Comparison of ENCODE assay signal across 8 cellular contexts in genomic region chr2:127068351-127068741, GRCh38. TPM values are rescaled to one million over a fixed set of nuclear protein-coding genes. Genes with fewer than 3 reads are reported as not detected.
A peak's percentile ranks its signal among the peaks of the same experiment; 100 is the strongest.
DNase-seq lines count a peak whose midpoint lies in the region; ATAC-seq and TF ChIP-seq lines count a peak whose summit lies in the region.
"Had no signal": no experiment of that assay in that cellular context is flagged by ENCODE, and none has a peak within 500 bp of the region (broad histone marks: within the 10 kb centered on the region; RNA-seq: fewer than 3 reads in every experiment).

No MANE protein-coding gene starts in this region.

- H3K4me1 Mint-ChIP-seq in CD8-positive, alpha-beta memory T cell: peaks cover 30 to 76% (median 33%) of the 10 kb centered on the region in 3 donors
- H3K4me1 Mint-ChIP-seq in effector memory CD8-positive, alpha-beta T cell (ENCODE audit: low read depth in 2 of 2): peaks cover 46% of the 10 kb centered on the region in 2 donors

- TF ChIP-seq CTCF in RWPE1 (conservative IDR thresholded peaks at IDR 0.05; ENCODE audit: low read depth) (peak; percentile 25), SK-N-SH (IDR thresholded peaks at IDR 0.05) (no peak), A673 (conservative IDR thresholded peaks at IDR 0.05; ENCODE audit: low read depth, low read length) (no peak), BE2C (IDR thresholded peaks at IDR 0.05; ENCODE audit: low read depth, low read length) (no peak)

- no peaks in the 10 kb centered on the region for H4K20me1 ChIP-seq in SK-N-SH (ENCODE audit: insufficient read depth)

- H3K27me3 Mint-ChIP-seq in CD8-positive, alpha-beta memory T cell: no peaks in the 10 kb centered on the region
- no peaks in the 10 kb centered on the region for H3K27me3 Mint-ChIP-seq in effector memory CD8-positive, alpha-beta T cell

- H3K36me3 ChIP-seq in CD8-positive, alpha-beta memory T cell (ENCODE audit: insufficient read depth, low read length): peaks cover 12% of the 10 kb centered on the region
- peaks cover 32 to 38% (median 37%) of the 10 kb centered on the region in 3 donors for H3K36me3 ChIP-seq in skeletal muscle tissue (ENCODE audit: control insufficient read depth in 3 of 3, insufficient read depth in 3 of 3, low read length in 3 of 3)
- peaks cover 0 to 8% of the 10 kb centered on the region in 2 experiments for H3K36me3 ChIP-seq in SK-N-SH (replicated peaks in 1 of 2; ENCODE audit: control insufficient read depth in 1 of 2, insufficient read depth in 2 of 2, low read length in 1 of 2)
- H3K36me3 ChIP-seq in A673 (ENCODE audit: insufficient read depth, low read length, poor library complexity, severe bottlenecking): no peaks in the 10 kb centered on the region
- H3K36me3 ChIP-seq in BE2C: peaks cover 3% of the 10 kb centered on the region; the same call in 1 of the 2 replicates

- CTCF ChIA-PET in CD8-positive, alpha-beta memory T cell (lab: Charles Lee): interaction anchor here (0.7 to 6.0 kb wide), 27 partner anchors 11 to 411 kb away, joined by 3 to 108 read pairs (median 4); partner anchors contain the start of gene BIN1
- CTCF ChIA-PET in RWPE1 (lab: Yijun Ruan, JAX) (interaction anchor here (0.8 to 1.6 kb wide), 7 partner anchors 11 to 411 kb away, joined by 3 to 5 read pairs (median 4); no protein-coding TSS in a partner anchor), SK-N-SH (lab: Yijun Ruan, JAX) (interaction anchor here (0.6 to 6.2 kb wide), 30 partner anchors 11 to 411 kb away, joined by 3 to 80 read pairs (median 4); partner anchors contain the start of gene BIN1), A673 (lab: Charles Lee) (interaction anchor here (0.5 to 1.0 kb wide), 5 partner anchors 28 to 507 kb away, joined by 3 to 15 read pairs (median 3); no protein-coding TSS in a partner anchor)

- H3K9ac ChIP-seq in skeletal muscle tissue (ENCODE audit: low read depth in 1 of 3, low read length in 3 of 3): peak overlapping the region; percentile 43 to 82 (median 69)
- H3K9ac ChIP-seq in SK-N-SH: no peak overlapping the region

- WGBS in SK-N-SH (ENCODE audit: low lambda C conversion rate): 97% methylated on average over 16 of the region's 20 CpGs

- H3K4me3 Mint-ChIP-seq in CD8-positive, alpha-beta memory T cell: no peak overlapping the region
- H3K4me3 Mint-ChIP-seq in effector memory CD8-positive, alpha-beta T cell: no peak overlapping the region

- peak; percentile 9 for ATAC-seq in effector memory CD8-positive, alpha-beta T cell (replicated peaks)

- H3K27ac Mint-ChIP-seq in CD8-positive, alpha-beta memory T cell: peak overlapping the region in 5 of 8 donors; percentile 24 to 85 (median 74)
- H3K27ac Mint-ChIP-seq in effector memory CD8-positive, alpha-beta T cell: peak overlapping the region; percentile 77 to 90

- H3K9me3 Mint-ChIP-seq in CD8-positive, alpha-beta memory T cell: no peaks in the 10 kb centered on the region
- no peaks in the 10 kb centered on the region for H3K9me3 Mint-ChIP-seq in effector memory CD8-positive, alpha-beta T cell

- no peaks in the 10 kb centered on the region for H3K27me3 ChIP-seq in CD8-positive, alpha-beta memory T cell (ENCODE audit: insufficient read depth, low read length, poor library complexity, severe bottlenecking)
- no peaks in the 10 kb centered on the region for H3K27me3 ChIP-seq in skeletal muscle tissue (ENCODE audit: control insufficient read depth in 3 of 3, insufficient read depth in 3 of 3, low read length in 3 of 3)
- H3K27me3 ChIP-seq in SK-N-SH (ENCODE audit: insufficient read depth): no peaks in the 10 kb centered on the region
- H3K27me3 ChIP-seq in A673 (replicated peaks; ENCODE audit: insufficient read depth, low read depth, low read length, poor library complexity): no peaks in the 10 kb centered on the region
- no peaks in the 10 kb centered on the region for H3K27me3 ChIP-seq in BE2C

- H3K36me3 Mint-ChIP-seq in CD8-positive, alpha-beta memory T cell: peaks cover 0 to 80% (median 2%) of the 10 kb centered on the region in 3 donors
- peaks cover 50% of the 10 kb centered on the region for H3K36me3 Mint-ChIP-seq in effector memory CD8-positive, alpha-beta T cell (ENCODE audit: insufficient read depth)

- no peaks in the 10 kb centered on the region for H3K79me2 ChIP-seq in SK-N-SH (ENCODE audit: insufficient read depth)

- BruUV-seq in A673 (replicated peaks; lab: Mats Ljungman, UMichigan): no TSS peak

- intact Hi-C loops in A673 (cut with micrococcal nuclease; ENCODE audit: unreplicated experiment): loop anchor here (5.0 kb wide), 1 partner anchor 104 kb away; no protein-coding TSS in a partner anchor

- peaks cover 17% of the 10 kb centered on the region for H3K4me1 ChIP-seq in CD8-positive, alpha-beta memory T cell (ENCODE audit: insufficient read depth, low read length)
- H3K4me1 ChIP-seq in skeletal muscle tissue (ENCODE audit: control insufficient read depth in 3 of 3, insufficient read depth in 3 of 3, low read length in 3 of 3): peaks cover 92 to 100% (median 99%) of the 10 kb centered on the region in 3 donors
- peaks cover 15 to 34% of the 10 kb centered on the region in 2 experiments; a peak in 3 of 4 replicates for H3K4me1 ChIP-seq in SK-N-SH (ENCODE audit: control insufficient read depth in 1 of 2, insufficient read depth in 2 of 2, low read depth in 1 of 2, low read length in 1 of 2)
- H3K4me1 ChIP-seq in A673 (ENCODE audit: insufficient read depth, low read length, poor library complexity, severe bottlenecking): peaks cover 11% of the 10 kb centered on the region
- H3K4me1 ChIP-seq in BE2C: peaks cover 8% of the 10 kb centered on the region

- no peak overlapping the region for H3K4me3 ChIP-seq in CD8-positive, alpha-beta memory T cell (ENCODE audit: low read length)
- H3K4me3 ChIP-seq in skeletal muscle tissue (ENCODE audit: low read length in 3 of 3) (peak overlapping the region in 1 of 3 donors; percentile 35), SK-N-SH (ENCODE audit: low read depth in 2 of 2, low read length in 1 of 2) (no peak overlapping the region), A673 (ENCODE audit: low read depth, low read length, poor library complexity, severe bottlenecking) (no peak overlapping the region), BE2C (ENCODE audit: low read depth, low read length) (no peak overlapping the region)

- H3F3A ChIP-seq in SK-N-SH (replicated peaks; ENCODE audit: insufficient read depth): no peaks in the 10 kb centered on the region

- H2AFZ ChIP-seq in SK-N-SH (ENCODE audit: low read depth): no peak overlapping the region

- no peaks in the 10 kb centered on the region for H3K9me2 ChIP-seq in SK-N-SH

- H3K4me2 ChIP-seq in SK-N-SH: no peak overlapping the region

- no peak for TF ChIP-seq RAD21 in SK-N-SH (IDR thresholded peaks at IDR 0.05; ENCODE audit: low read length)

- TF ChIP-seq EP300 in SK-N-SH (IDR thresholded peaks at IDR 0.05; ENCODE audit: borderline replicate concordance in 1 of 2, low read depth in 1 of 2, low read length in 1 of 2): no peak

- POLR2A ChIA-PET in CD8-positive, alpha-beta memory T cell (lab: Charles Lee): interaction anchor here (1.8 kb wide), 1 partner anchor 12 kb away, joined by 8 read pairs; no protein-coding TSS in a partner anchor
- POLR2A ChIA-PET in RWPE1 (lab: Yijun Ruan, JAX; ENCODE audit: low non-redundant PET): no interaction called here
- POLR2A ChIA-PET in SK-N-SH (lab: Yijun Ruan, JAX): interaction anchor here (0.7 kb wide), 1 partner anchor 37 kb away, joined by 3 read pairs; no protein-coding TSS in a partner anchor
- POLR2A ChIA-PET in A673 (lab: Charles Lee; ENCODE audit: low non-redundant PET): no interaction called here

- H3K9me3 ChIP-seq in CD8-positive, alpha-beta memory T cell (ENCODE audit: low read length): no peaks in the 10 kb centered on the region
- H3K9me3 ChIP-seq in skeletal muscle tissue (ENCODE audit: control insufficient read depth in 3 of 3, low read length in 3 of 3) (no peaks in the 10 kb centered on the region), SK-N-SH (no peaks in the 10 kb centered on the region), A673 (ENCODE audit: low read depth, low read length, poor library complexity, severe bottlenecking) (no peaks in the 10 kb centered on the region), BE2C (no peaks in the 10 kb centered on the region)

- no peak for DNase-seq in CD8-positive, alpha-beta memory T cell
- DNase-seq in RWPE1 (ENCODE audit: low spot score) (no peak), SK-N-SH (no peak), A673 (ENCODE audit: low spot score) (no peak), BE2C (no peak)
- no peak for DNase-seq in effector memory CD8-positive, alpha-beta T cell
- DNase-seq: GF-D8 had no signal

- no peak overlapping the region for H3K27ac ChIP-seq in CD8-positive, alpha-beta memory T cell (ENCODE audit: low read depth, low read length)
- H3K27ac ChIP-seq in RWPE1 (peak overlapping the region; percentile 91; the same call in 1 of the 2 replicates), skeletal muscle tissue (ENCODE audit: low read depth, low read length) (peak overlapping the region; percentile 99), SK-N-SH (ENCODE audit: low read depth in 2 of 2, low read length in 1 of 2) (no peak overlapping the region), A673 (ENCODE audit: low read depth, low read length, poor library complexity, severe bottlenecking) (no peak overlapping the region)

TF ChIP-seq in SK-N-SH, 30 proteins besides CTCF, POLR2A, EP300 and RAD21 (continues in another document):
- TF ChIP-seq FOSL2 (IDR thresholded peaks at IDR 0.05; ENCODE audit: borderline replicate concordance, low read depth) (no peak), SIN3A (IDR thresholded peaks at IDR 0.05; ENCODE audit: borderline replicate concordance, low read depth, low read length) (no peak), IRF3 (IDR thresholded peaks at IDR 0.05; ENCODE audit: low read depth, low read length) (no peak)

RNA-seq across cellular contexts. Expression of gene BIN1, which starts 38.6 kb away (rescaled TPM):
- 10 to 100 TPM; 84.9 to 87.3 TPM for total RNA-seq in CD8-positive, alpha-beta memory T cell
- 163 TPM for polyA plus RNA-seq in CD8-positive, alpha-beta memory T cell
- total RNA-seq in skeletal muscle tissue (597 TPM), A673 (2021) (34.1 and 36.2 TPM in 2 replicates)
- polyA plus RNA-seq in SK-N-SH (2012; rRNA removed): 31.5 and 40.3 TPM in 2 replicates
- polyA plus RNA-seq in SK-N-SH (2012; cell fraction: cytosol; rRNA removed): 20.0 and 26.8 TPM in 2 replicates
- 38.8 and 49.6 TPM in 2 replicates for polyA plus RNA-seq in SK-N-SH (2012; cell fraction: nucleus; rRNA removed)
- 83.3 TPM for polyA plus RNA-seq in BE2C (2012; ENCODE audit: insufficient read depth, insufficient read length, low read depth)

Comparison
In these comparisons a context has a peak if more than half of its experiments do, and no peak if none do; other contexts are left out.
1. H3K27ac ChIP-seq: peak in RWPE1 (single experiment) and skeletal muscle tissue (single experiment); none in CD8-positive, alpha-beta memory T cell (single experiment), SK-N-SH (0 of 2) and A673 (single experiment).
2. POLR2A ChIA-PET loops: an anchor here in CD8-positive, alpha-beta memory T cell (1.8 kb wide) and SK-N-SH (0.7 kb wide); none called in RWPE1 and A673.